Comparison of ENCODE assay signal across 10 cellular contexts in genomic region chr15:89371145-89372044, GRCh38. TPM values are rescaled to one million over a fixed set of nuclear protein-coding genes. Genes with fewer than 3 reads are reported as not detected.
A peak's percentile ranks its signal among the peaks of the same experiment; 100 is the strongest.
DNase-seq lines count a peak whose midpoint lies in the region; ATAC-seq and TF ChIP-seq lines count a peak whose summit lies in the region.
"Had no signal": no experiment of that assay in that cellular context is flagged by ENCODE, and none has a peak within 500 bp of the region (broad histone marks: within the 10 kb centered on the region; RNA-seq: fewer than 3 reads in every experiment).

No MANE protein-coding gene starts in this region.

- TF ChIP-seq CTCF in brain (conservative IDR thresholded peaks at IDR 0.05) (no peak), sigmoid colon (IDR thresholded peaks at IDR 0.05) (no peak)

- peaks cover 100% of the 10 kb centered on the region for H3K27me3 ChIP-seq in iPS-18a (ENCODE audit: control insufficient read depth, insufficient read depth, low read length)
- peaks cover 70 to 100% (median 97%) of the 10 kb centered on the region in 3 donors for H3K27me3 ChIP-seq in sigmoid colon
- peaks cover 56% of the 10 kb centered on the region for H3K27me3 ChIP-seq in CD8-positive, alpha-beta memory T cell (ENCODE audit: insufficient read depth, low read length, poor library complexity, severe bottlenecking)

- peaks cover 79% of the 10 kb centered on the region for H3K4me1 Mint-ChIP-seq in brain
- peaks cover 5 to 29% (median 15%) of the 10 kb centered on the region in 3 donors for H3K4me1 Mint-ChIP-seq in CD8-positive, alpha-beta memory T cell

- H3K27me3 Mint-ChIP-seq in brain, result peaks cover 40% of the 10 kb centered on the region
- H3K27me3 Mint-ChIP-seq in CD8-positive, alpha-beta memory T cell, result peaks cover 54 to 71% of the 10 kb centered on the region in 2 donors

- H3K4me1 ChIP-seq in iPS-18a (ENCODE audit: control insufficient read depth, low read depth, low read length) (peaks cover 34% of the 10 kb centered on the region), sigmoid colon (peaks cover 0 to 30% (median 24%) of the 10 kb centered on the region in 4 donors)
- H3K4me1 ChIP-seq in CD8-positive, alpha-beta memory T cell (ENCODE audit: insufficient read depth, low read length), result no peaks in the 10 kb centered on the region

- no peak overlapping the region for H3K9ac ChIP-seq in iPS-18a (ENCODE audit: low read length)

- ATAC-seq in GM19452 (IDR thresholded peaks at IDR 0.05; ENCODE audit: unreplicated experiment) (no peak), GM19397 (IDR thresholded peaks at IDR 0.05; ENCODE audit: unreplicated experiment) (no peak)
- ATAC-seq: activated naive CD8-positive, alpha-beta T cell treated with anti-CD3 and anti-CD28 coated beads, Interleukin-2, amount 50 U/mL, for 24 hours; naive thymus-derived CD8-positive, alpha-beta T cell had no signal

- H3K27ac ChIP-seq in iPS-18a (ENCODE audit: low read length) (no peak overlapping the region), sigmoid colon (no peak overlapping the region)
- no peak overlapping the region for H3K27ac ChIP-seq in CD8-positive, alpha-beta memory T cell (ENCODE audit: low read depth, low read length)

- CTCF ChIA-PET in CD8-positive, alpha-beta memory T cell (lab: Charles Lee), result interaction anchor here (2.2 kb wide), 1 partner anchor 12 kb away, joined by 17 read pairs; no protein-coding TSS in a partner anchor

- peaks cover 0 to 8% (median 3%) of the 10 kb centered on the region in 5 experiments for H3K9me3 Mint-ChIP-seq in brain
- H3K9me3 Mint-ChIP-seq in CD8-positive, alpha-beta memory T cell, result peaks cover 0 to 2% (median 0%) of the 10 kb centered on the region in 5 donors
- H3K9me3 Mint-ChIP-seq: activated naive CD8-positive, alpha-beta T cell treated with anti-CD3 and anti-CD28 coated beads, Interleukin-2, amount 50 U/mL, for 24 hours had no signal

- TF ChIP-seq POLR2A in sigmoid colon (IDR thresholded peaks at IDR 0.05), result no peak

- peaks cover 4% of the 10 kb centered on the region for H3K36me3 Mint-ChIP-seq in brain
- H3K36me3 Mint-ChIP-seq in CD8-positive, alpha-beta memory T cell, result no peaks in the 10 kb centered on the region
- H3K36me3 Mint-ChIP-seq: naive thymus-derived CD8-positive, alpha-beta T cell had no signal

- H3K4me3 Mint-ChIP-seq in brain, result peak overlapping the region; percentile 90 to 95 (median 91)
- no peak overlapping the region for H3K4me3 Mint-ChIP-seq in CD8-positive, alpha-beta memory T cell
- H3K4me3 Mint-ChIP-seq: activated naive CD8-positive, alpha-beta T cell treated with anti-CD3 and anti-CD28 coated beads, Interleukin-2, amount 50 U/mL, for 24 hours had no signal

- peak overlapping the region; percentile 73 to 99 (median 97) for H3K27ac Mint-ChIP-seq in brain
- H3K27ac Mint-ChIP-seq in CD8-positive, alpha-beta memory T cell, result no peak overlapping the region
- H3K27ac Mint-ChIP-seq: activated naive CD8-positive, alpha-beta T cell treated with anti-CD3 and anti-CD28 coated beads, Interleukin-2, amount 50 U/mL, for 24 hours had no signal

- DNase-seq in ELR (ENCODE audit: low read depth) (peak; percentile 26), sigmoid colon (no peak), COLO668 (lab: John Stamatoyannopoulos, UW; ENCODE audit: unreplicated experiment) (no peak)
- DNase-seq in CD8-positive, alpha-beta memory T cell, result no peak
- DNase-seq: activated naive CD8-positive, alpha-beta T cell treated with anti-CD3 and anti-CD28 coated beads, Interleukin-2, amount 50 U/mL, for 24 hours; naive thymus-derived CD8-positive, alpha-beta T cell had no signal

- 3 to 4% methylated on average over 92 of the region's 92 CpGs for WGBS in sigmoid colon, 2 donors

- no peaks in the 10 kb centered on the region for H3K36me3 ChIP-seq in iPS-18a (ENCODE audit: control insufficient read depth, low read depth, low read length)
- no peaks in the 10 kb centered on the region for H3K36me3 ChIP-seq in sigmoid colon
- H3K36me3 ChIP-seq in CD8-positive, alpha-beta memory T cell (ENCODE audit: insufficient read depth, low read length), result no peaks in the 10 kb centered on the region

- H3K4me3 ChIP-seq in iPS-18a (ENCODE audit: low read length) (peak overlapping the region; percentile 30), sigmoid colon (peak overlapping the region in 3 of 4 donors; percentile 9 to 32 (median 30))
- H3K4me3 ChIP-seq in CD8-positive, alpha-beta memory T cell (ENCODE audit: low read length), result no peak overlapping the region

- TF ChIP-seq EP300 in sigmoid colon (IDR thresholded peaks at IDR 0.05), result no peak

- POLR2A ChIA-PET in CD8-positive, alpha-beta memory T cell (lab: Charles Lee), result interaction anchor here (0.7 kb wide), 1 partner anchor 118 kb away, joined by 4 read pairs; no protein-coding TSS in a partner anchor

- H3K9me3 ChIP-seq in iPS-18a (ENCODE audit: control insufficient read depth, low read depth, low read length), result no peaks in the 10 kb centered on the region
- H3K9me3 ChIP-seq in sigmoid colon, result no peaks in the 10 kb centered on the region
- H3K9me3 ChIP-seq in CD8-positive, alpha-beta memory T cell (ENCODE audit: low read length), result no peaks in the 10 kb centered on the region

- intact Hi-C loops in sigmoid colon (cut with DNase I), result no loop called here

RNA-seq across cellular contexts. Expression of gene POLG, which starts 36.8 kb away (rescaled TPM):
- polyA plus RNA-seq in brain (ENCODE audit: insufficient read depth, low read depth, low replicate concordance) (36.8 TPM), sigmoid colon (10 to 100 TPM; 25.2 to 43.2 (median 28.0) TPM)
- 10 to 100 TPM; 37.7 to 43.4 (median 39.8) TPM for total RNA-seq in sigmoid colon
- 100 to 1,000 TPM; 106 to 110 TPM for total RNA-seq in CD8-positive, alpha-beta memory T cell
- polyA plus RNA-seq in CD8-positive, alpha-beta memory T cell, result 56.0 TPM

Comparison
In these comparisons a context has a peak if more than half of its experiments do, and no peak if none do; other contexts are left out.
1. H3K27ac Mint-ChIP-seq: peak in brain (5 of 5); none in CD8-positive, alpha-beta memory T cell (0 of 8).
2. H3K4me3 Mint-ChIP-seq: peak in brain (5 of 5); none in CD8-positive, alpha-beta memory T cell (0 of 7).